ENCODE assay signal across 1 cellular context in the genomic region with DNA sequence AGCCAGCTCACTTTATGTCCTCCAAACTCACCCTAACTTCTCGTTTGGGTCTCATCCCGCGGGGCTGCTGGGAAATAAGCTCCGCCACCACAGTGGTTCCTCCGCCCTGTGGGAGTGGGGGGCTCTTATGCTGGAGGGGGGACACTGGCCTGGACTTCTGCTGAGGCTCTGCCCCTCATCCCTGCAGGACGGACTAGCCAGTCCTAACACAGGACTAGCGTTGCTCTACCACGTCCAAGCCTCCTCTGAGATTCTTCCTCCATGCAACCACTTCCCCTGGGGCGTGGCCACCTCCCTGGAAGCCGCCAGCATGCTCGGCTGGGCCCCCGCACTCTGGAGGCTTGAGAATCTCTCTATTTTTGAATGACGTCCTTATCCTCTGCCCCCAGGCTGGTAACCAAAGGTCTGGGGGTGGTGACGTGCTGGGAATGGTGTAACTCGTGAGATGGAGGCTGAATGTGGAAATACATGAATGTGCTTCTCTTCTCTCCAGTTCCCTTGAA.
TF ChIP-seq lines count a peak whose summit lies in the region.

No MANE protein-coding gene starts in this region.

TF ChIP-seq in SK-N-SH, 30 proteins besides CTCF, POLR2A, EP300 and RAD21:
- no peak for TF ChIP-seq USF2 (IDR thresholded peaks at IDR 0.05; ENCODE audit: borderline replicate concordance, low read depth, low read length)
TF ChIP-seq in SK-N-SH: peak in this region for 0.
